ENCODE assay signal across 12 cellular contexts in the genomic region with DNA sequence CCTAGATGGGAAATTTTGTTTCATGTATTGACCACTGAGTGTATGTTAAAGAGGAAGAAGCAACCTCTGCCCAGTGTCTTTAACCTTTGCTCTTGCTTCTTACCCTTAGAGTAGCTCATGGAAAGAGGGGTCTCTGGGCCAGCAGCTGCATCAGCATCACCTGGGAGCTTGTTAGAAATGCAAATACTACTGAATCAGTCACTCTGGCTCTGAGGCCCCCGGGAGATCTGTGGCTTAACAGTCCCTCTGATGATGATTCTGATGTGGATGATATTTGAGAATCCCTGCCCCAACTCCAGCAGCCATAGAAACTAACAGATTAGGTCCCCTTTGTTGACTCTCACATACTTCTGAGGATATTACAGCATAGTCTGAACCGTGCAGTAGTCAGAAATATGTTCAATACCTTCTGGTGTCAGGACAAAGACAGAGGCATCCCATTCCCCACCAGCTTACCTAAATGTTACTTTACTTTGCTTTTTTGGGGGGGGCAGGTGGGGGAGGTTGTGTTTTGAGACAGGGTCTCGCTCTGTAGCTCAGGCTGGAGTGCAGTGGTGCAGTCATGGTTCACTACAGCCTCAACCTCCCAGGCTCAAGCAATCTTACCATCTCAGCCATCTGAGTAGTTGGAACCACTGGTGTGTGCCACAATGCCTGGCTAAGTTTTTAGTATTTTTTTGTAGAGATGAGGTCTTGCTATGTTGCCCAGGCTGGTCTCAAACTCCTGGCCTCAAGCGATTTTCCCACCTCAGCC.
DNase-seq lines count a peak whose midpoint lies in the region; ATAC-seq and TF ChIP-seq lines count a peak whose summit lies in the region.
"Had no signal": no experiment of that assay in that cellular context is flagged by ENCODE, and none has a peak within 500 bp of the region (broad histone marks: within the 10 kb centered on the region; RNA-seq: fewer than 3 reads in every experiment).

No MANE protein-coding gene starts in this region.

- CTCF ChIA-PET in activated CD8-positive, alpha-beta T cell treated with anti-CD3 and anti-CD28 coated beads, Interleukin-2, amount 10 ng/mL, durations not matched to agents 7 days and 5 days (lab: Charles Lee), result no interaction called here

- no peaks in the 10 kb centered on the region for H3K79me2 ChIP-seq in H9 (ENCODE audit: insufficient read depth, low read length)

- H2AFZ ChIP-seq in H9 (ENCODE audit: low read length), result no peak overlapping the region

- WGBS in H9 (ENCODE audit: extremely low coverage, insufficient read length, low lambda C conversion rate), result no CpG with 5 or more reads among the region's 4 CpGs

- H3K36me3 Mint-ChIP-seq in H9 (ENCODE audit: insufficient read depth in 1 of 3, low read depth in 3 of 3) (peaks cover 0 to 3% (median 2%) of the 10 kb centered on the region in 3 experiments; a peak in 2 of 7 replicates), naive B cell (no peaks in the 10 kb centered on the region)
- peaks cover 5% of the 10 kb centered on the region for H3K36me3 Mint-ChIP-seq in activated CD8-positive, alpha-beta T cell treated with anti-CD3 and anti-CD28 coated beads, Interleukin-2, amount 10 ng/mL, durations not matched to agents 7 days and 5 days (ENCODE audit: low read depth)

- H3K18ac ChIP-seq in H9 (ENCODE audit: insufficient read length, low read depth, low read length), result no peak overlapping the region

- no peak overlapping the region for H3K4ac ChIP-seq in H9 (ENCODE audit: low read depth, low read length)

- H3K4me1 ChIP-seq in BLaER1 treated with 17β-estradiol and CSF1 and Interleukin-3, amounts not matched to agents 10 nM and 100 nM, result peaks cover 65 to 100% (median 99%) of the 10 kb centered on the region in 10 experiments
- peaks cover 13% of the 10 kb centered on the region for H3K4me1 ChIP-seq in H9 (ENCODE audit: insufficient read depth, low read length)
- peaks cover 6% of the 10 kb centered on the region for H3K4me1 ChIP-seq in vagina

- POLR2A ChIA-PET in activated CD8-positive, alpha-beta T cell treated with anti-CD3 and anti-CD28 coated beads, Interleukin-2, amount 10 ng/mL, durations not matched to agents 7 days and 5 days (lab: Charles Lee), result interaction anchor here (0.6 kb wide), 1 partner anchor 29 kb away, joined by 4 read pairs; no protein-coding TSS in a partner anchor

- H2BK5ac ChIP-seq in H9 (ENCODE audit: insufficient read length, low read length), result no peak overlapping the region

- H2BK15ac ChIP-seq in H9 (ENCODE audit: low read depth, low read length), result no peak overlapping the region

- H3K36me3 ChIP-seq in BLaER1 treated with 17β-estradiol and CSF1 and Interleukin-3, amounts not matched to agents 10 nM and 100 nM, result peaks cover 0 to 12% (median 0%) of the 10 kb centered on the region in 11 experiments; a peak in 3 of 22 replicates
- H3K36me3 ChIP-seq in vagina, result no peaks in the 10 kb centered on the region
- H3K36me3 ChIP-seq: sigmoid colon had no signal

- H4K91ac ChIP-seq in H9 (ENCODE audit: insufficient read length, low read depth, low read length), result no peak overlapping the region

- H3K4me3 ChIP-seq in BLaER1 treated with 17β-estradiol and CSF1 and Interleukin-3, amounts not matched to agents 10 nM and 100 nM, result peak overlapping the region in 1 of 10 experiments; percentile 27; a peak in 3 of 20 replicates
- no peak overlapping the region for H3K4me3 ChIP-seq in vagina
- H3K4me3 ChIP-seq: body of pancreas, mucosa of descending colon, sigmoid colon had no signal

- no peak overlapping the region for H4K5ac ChIP-seq in H9 (ENCODE audit: insufficient read length, low read depth, low read length)

- no peaks in the 10 kb centered on the region for H4K20me1 ChIP-seq in BLaER1 treated with 17β-estradiol and CSF1 and Interleukin-3, amounts not matched to agents 10 nM and 100 nM
- H4K20me1 ChIP-seq in H9 (ENCODE audit: control insufficient read depth, insufficient read depth, insufficient read length), result no peaks in the 10 kb centered on the region

- H3K27ac Mint-ChIP-seq in H9 (peak overlapping the region; percentile 10 to 76 (median 53); a peak in 5 of 7 replicates), naive B cell (peak overlapping the region in 3 of 6 donors; percentile 83 to 95 (median 92))
- H3K27ac Mint-ChIP-seq in activated CD8-positive, alpha-beta T cell treated with anti-CD3 and anti-CD28 coated beads, Interleukin-2, amount 10 ng/mL, durations not matched to agents 7 days and 5 days, result peak overlapping the region; percentile 63

- peak overlapping the region in 7 of 11 experiments; percentile 11 to 74 (median 56); a peak in 12 of 22 replicates for H3K9ac ChIP-seq in BLaER1 treated with 17β-estradiol and CSF1 and Interleukin-3, amounts not matched to agents 10 nM and 100 nM
- H3K9ac ChIP-seq in H9 (ENCODE audit: extremely low read depth, insufficient read length, low read length), result no peak overlapping the region

- no peak overlapping the region for H3K23ac ChIP-seq in H9 (ENCODE audit: insufficient read length, low read depth, low read length)

- H4K8ac ChIP-seq in H9 (replicated peaks; ENCODE audit: insufficient read length, low read depth, low read length), result no peak overlapping the region

- H3K9me3 Mint-ChIP-seq in H9, result no peaks in the 10 kb centered on the region
- H3K9me3 Mint-ChIP-seq in activated CD8-positive, alpha-beta T cell treated with anti-CD3 and anti-CD28 coated beads, Interleukin-2, amount 10 ng/mL, durations not matched to agents 7 days and 5 days (ENCODE audit: insufficient read depth), result no peaks in the 10 kb centered on the region
- no peaks in the 10 kb centered on the region for H3K9me3 Mint-ChIP-seq in naive B cell

- H2BK120ac ChIP-seq in H9 (ENCODE audit: low read depth, low read length, poor library complexity, severe bottlenecking), result no peak overlapping the region

- H3K27ac ChIP-seq in BLaER1 treated with 17β-estradiol and CSF1 and Interleukin-3, amounts not matched to agents 10 nM and 100 nM, result peak overlapping the region in 9 of 11 experiments; percentile 3 to 87 (median 73); a peak in 17 of 22 replicates
- H3K27ac ChIP-seq in H9 (ENCODE audit: insufficient read length, low read depth, low read length), result no peak overlapping the region
- H3K27ac ChIP-seq in vagina, result no peak overlapping the region
- H3K27ac ChIP-seq: sigmoid colon had no signal

- H3K4me1 Mint-ChIP-seq in H9 (peaks cover 38 to 55% of the 10 kb centered on the region in 2 experiments), naive B cell (peaks cover 25 to 59% (median 44%) of the 10 kb centered on the region in 3 donors)
- peaks cover 26% of the 10 kb centered on the region for H3K4me1 Mint-ChIP-seq in activated CD8-positive, alpha-beta T cell treated with anti-CD3 and anti-CD28 coated beads, Interleukin-2, amount 10 ng/mL, durations not matched to agents 7 days and 5 days (ENCODE audit: low read depth)

- H2BK12ac ChIP-seq in H9 (ENCODE audit: insufficient read length, low read depth, low read length), result no peak overlapping the region

- no peaks in the 10 kb centered on the region for H3K27me3 Mint-ChIP-seq in H9 (ENCODE audit: low read depth)
- H3K27me3 Mint-ChIP-seq in activated CD8-positive, alpha-beta T cell treated with anti-CD3 and anti-CD28 coated beads, Interleukin-2, amount 10 ng/mL, durations not matched to agents 7 days and 5 days (ENCODE audit: low read depth), result no peaks in the 10 kb centered on the region
- H3K27me3 Mint-ChIP-seq in naive B cell, result no peaks in the 10 kb centered on the region

- intact Hi-C loops in vagina (cut with DNase I), result no loop called here

- H3K79me1 ChIP-seq in H9 (ENCODE audit: insufficient read depth, low read depth, low read length, poor library complexity, severe bottlenecking), result no peaks in the 10 kb centered on the region

- peak overlapping the region; percentile 81 to 97 (median 87) for H3K4me2 ChIP-seq in BLaER1 treated with 17β-estradiol and CSF1 and Interleukin-3, amounts not matched to agents 10 nM and 100 nM
- H3K4me2 ChIP-seq in H9 (ENCODE audit: insufficient read depth, insufficient read length, low read length), result no peak overlapping the region

- no peak for ATAC-seq in activated CD8-positive, alpha-beta T cell treated with anti-CD3 and anti-CD28 coated beads, Interleukin-2, amount 10 ng/mL, durations not matched to agents 7 days and 5 days
- ATAC-seq in naive B cell (ENCODE audit: low read depth in 2 of 2) (peak; percentile 65 to 68), GM18868 (IDR thresholded peaks at IDR 0.05; ENCODE audit: unreplicated experiment) (no peak), HG03442 (IDR thresholded peaks at IDR 0.05; ENCODE audit: unreplicated experiment) (no peak)
- ATAC-seq: body of pancreas, mucosa of descending colon had no signal

- H3K27me3 ChIP-seq in BLaER1 treated with 17β-estradiol and CSF1 and Interleukin-3, amounts not matched to agents 10 nM and 100 nM, result no peaks in the 10 kb centered on the region; a peak in 1 of 22 replicates
- H3K27me3 ChIP-seq in H9 (ENCODE audit: insufficient read depth, low read length), result no peaks in the 10 kb centered on the region
- no peaks in the 10 kb centered on the region for H3K27me3 ChIP-seq in vagina
- H3K27me3 ChIP-seq: body of pancreas, sigmoid colon had no signal

- DNase-seq in H9 (no peak), naive B cell (no peak), vagina (ENCODE audit: extremely low spot score in 2 of 2) (no peak), amniotic stem cell (lab: John Stamatoyannopoulos, UW) (no peak)
- no peak for DNase-seq in activated CD8-positive, alpha-beta T cell treated with anti-CD3 and anti-CD28 coated beads, Interleukin-2, amount 10 ng/mL, durations not matched to agents 7 days and 5 days
- DNase-seq: body of pancreas; mucosa of descending colon; NK-92 treated with Interleukin-12 subunit alpha and Interleukin-12 subunit beta, amount 100 ng/mL, for 24 hours; sigmoid colon had no signal

- H3K23me2 ChIP-seq in H9 (ENCODE audit: insufficient read length, low read depth, low read length, poor library complexity, severe bottlenecking), result no peaks in the 10 kb centered on the region

- no peak overlapping the region for H2AK5ac ChIP-seq in H9 (ENCODE audit: insufficient read length, low read length)

- 0 out of 5 replicates have a peak overlapping the region, but pooled peaks of 1 of the 2 experiments have one; percentile 11 for H3K4me3 Mint-ChIP-seq in H9
- H3K4me3 Mint-ChIP-seq in activated CD8-positive, alpha-beta T cell treated with anti-CD3 and anti-CD28 coated beads, Interleukin-2, amount 10 ng/mL, durations not matched to agents 7 days and 5 days, result no peak overlapping the region
- H3K4me3 Mint-ChIP-seq in naive B cell, result peak overlapping the region in 5 of 8 donors; percentile 24 to 81 (median 57)

- no peak overlapping the region for H3K14ac ChIP-seq in H9 (ENCODE audit: insufficient read depth, low read length)

- H3T11ph ChIP-seq in H9 (ENCODE audit: low read length), result no peak overlapping the region

- no peak overlapping the region for H3K56ac ChIP-seq in H9 (ENCODE audit: insufficient read length, low read depth, low read length)

- no peak for TF ChIP-seq CTCF in H9 (conservative IDR thresholded peaks at IDR 0.05)
- TF ChIP-seq CTCF in vagina (IDR thresholded peaks at IDR 0.05), result no peak

- no peaks in the 10 kb centered on the region for H3K9me3 ChIP-seq in BLaER1 treated with 17β-estradiol and CSF1 and Interleukin-3, amounts not matched to agents 10 nM and 100 nM (replicated peaks in 1 of 11)
- H3K9me3 ChIP-seq in H9 (ENCODE audit: control insufficient read depth, low read depth, low read length) (no peaks in the 10 kb centered on the region), vagina (no peaks in the 10 kb centered on the region)
- H3K9me3 ChIP-seq: body of pancreas, mucosa of descending colon, sigmoid colon had no signal

- no peak for TF ChIP-seq POLR2A in vagina (IDR thresholded peaks at IDR 0.05)

- H2BK20ac ChIP-seq in H9 (ENCODE audit: low read depth, low read length, poor library complexity, severe bottlenecking), result no peak overlapping the region

Comparison
In these comparisons a context has a peak if more than half of its experiments do, and no peak if none do; other contexts are left out.
1. H3K27ac ChIP-seq: peak in BLaER1 treated with 17β-estradiol and CSF1 and Interleukin-3, amounts not matched to agents 10 nM and 100 nM (9 of 11); none in H9 (single experiment) and vagina (single experiment).
2. ATAC-seq: peak in naive B cell (2 of 2); none in activated CD8-positive, alpha-beta T cell treated with anti-CD3 and anti-CD28 coated beads, Interleukin-2, amount 10 ng/mL, durations not matched to agents 7 days and 5 days (single experiment), GM18868 (single experiment) and HG03442 (single experiment).